ENCODE assay signal across 26 cellular contexts in genomic region chr19:17005000-17005399, GRCh38. TPM values are rescaled to one million over a fixed set of nuclear protein-coding genes. Genes with fewer than 3 reads are reported as not detected.
DNase-seq lines count a peak whose midpoint lies in the region; ATAC-seq and TF ChIP-seq lines count a peak whose summit lies in the region.
"Had no signal": no experiment of that assay in that cellular context is flagged by ENCODE, and none has a peak within 500 bp of the region (broad histone marks: within the 10 kb centered on the region; RNA-seq: fewer than 3 reads in every experiment).

No MANE protein-coding gene starts in this region.

- TF ChIP-seq CTCF in NB4 (IDR thresholded peaks at IDR 0.05; ENCODE audit: low read depth, low read length) = peak; percentile 26
- peak; percentile 18 for TF ChIP-seq CTCF in choroid plexus epithelial cell (conservative IDR thresholded peaks at IDR 0.05; ENCODE audit: low read depth, low read length)
- TF ChIP-seq CTCF in upper lobe of right lung (IDR thresholded peaks at IDR 0.05) = no peak

- H3K4me1 ChIP-seq in upper lobe of right lung (no peaks in the 10 kb centered on the region), right cardiac atrium (ENCODE audit: control insufficient read depth, insufficient read depth, low read length) (no peaks in the 10 kb centered on the region)
- H3K4me1 ChIP-seq: ascending aorta, lower lobe of right lung, upper lobe of left lung had no signal

- H3K36me3 ChIP-seq in upper lobe of right lung = no peaks in the 10 kb centered on the region
- H3K36me3 ChIP-seq: ascending aorta, lower lobe of right lung, upper lobe of left lung had no signal

- intact Hi-C loops in upper lobe of right lung (cut with DNase I) = no loop called here
- intact Hi-C loops in right cardiac atrium (cut with DNase I) = no loop called here

- H3K4me3 Mint-ChIP-seq in stimulated activated naive CD8-positive, alpha-beta T cell treated with anti-CD3 and anti-CD28 coated beads, Interleukin-15, amount 100 ng/mL, for 72 hours = no peak overlapping the region
- H3K4me3 Mint-ChIP-seq: activated naive CD8-positive, alpha-beta T cell treated with anti-CD3 and anti-CD28 coated beads for 36 hours; B cell; central memory CD8-positive, alpha-beta T cell had no signal

- WGBS in right cardiac atrium = 74% methylated on average over 3 of the region's 3 CpGs

- no peak overlapping the region for H3K4me3 ChIP-seq in NB4 (ENCODE audit: low read depth, low read length)
- H3K4me3 ChIP-seq in choroid plexus epithelial cell (ENCODE audit: low read depth, low read length) = no peak overlapping the region
- H3K4me3 ChIP-seq in upper lobe of right lung = no peak overlapping the region
- no peak overlapping the region for H3K4me3 ChIP-seq in right cardiac atrium (ENCODE audit: low read length)
- H3K4me3 ChIP-seq: ascending aorta, lower lobe of right lung, mucosa of descending colon, upper lobe of left lung had no signal

- H3K27ac Mint-ChIP-seq in stimulated activated naive CD8-positive, alpha-beta T cell treated with anti-CD3 and anti-CD28 coated beads, Interleukin-15, amount 100 ng/mL, for 72 hours = no peak overlapping the region
- H3K27ac Mint-ChIP-seq: activated naive CD8-positive, alpha-beta T cell treated with anti-CD3 and anti-CD28 coated beads for 36 hours; activated T-helper 2 cell treated with anti-CD3 and anti-CD28 coated beads, Interferon-gamma antibody, Interleukin-2, Interleukin-4, amounts not matched to agents 10 μg/mL and 5 μg/mL and 100 μg/mL, durations not matched to agents 14 hours and 24 hours and 36 hours; B cell had no signal

- no peaks in the 10 kb centered on the region for H3K9me3 Mint-ChIP-seq in stimulated activated naive CD8-positive, alpha-beta T cell treated with anti-CD3 and anti-CD28 coated beads, Interleukin-15, amount 100 ng/mL, for 72 hours
- H3K9me3 Mint-ChIP-seq: activated naive CD8-positive, alpha-beta T cell treated with anti-CD3 and anti-CD28 coated beads for 36 hours; activated T-helper 2 cell treated with anti-CD3 and anti-CD28 coated beads, Interferon-gamma antibody, Interleukin-2, Interleukin-4, amounts not matched to agents 10 μg/mL and 5 μg/mL and 100 μg/mL, durations not matched to agents 14 hours and 24 hours and 36 hours; central memory CD8-positive, alpha-beta T cell had no signal

- no peaks in the 10 kb centered on the region for H3K27me3 ChIP-seq in upper lobe of right lung
- no peaks in the 10 kb centered on the region for H3K27me3 ChIP-seq in right cardiac atrium (ENCODE audit: control insufficient read depth, insufficient read depth)
- H3K27me3 ChIP-seq: ascending aorta, upper lobe of left lung had no signal

- H3K27me3 Mint-ChIP-seq in stimulated activated naive CD8-positive, alpha-beta T cell treated with anti-CD3 and anti-CD28 coated beads, Interleukin-15, amount 100 ng/mL, for 72 hours = no peaks in the 10 kb centered on the region
- H3K27me3 Mint-ChIP-seq: activated naive CD8-positive, alpha-beta T cell treated with anti-CD3 and anti-CD28 coated beads for 36 hours; central memory CD8-positive, alpha-beta T cell had no signal

- no peak for TF ChIP-seq POLR2A in NB4 (IDR thresholded peaks at IDR 0.05; ENCODE audit: extremely low read depth, insufficient read length)

- peak; percentile 17 for DNase-seq in stimulated activated naive CD8-positive, alpha-beta T cell treated with anti-CD3 and anti-CD28 coated beads, Interleukin-15, Interleukin-2, amounts not matched to agents 100 U/mL and 50 U/mL, for 24 hours
- DNase-seq in stimulated activated naive CD8-positive, alpha-beta T cell treated with anti-CD3 and anti-CD28 coated beads, Interleukin-15, amount 100 ng/mL, for 72 hours = no peak
- DNase-seq in NB4 (ENCODE audit: low read depth) (peak; percentile 40), choroid plexus epithelial cell (ENCODE audit: low read depth) (no peak), upper lobe of right lung (no peak), GOT3 (lab: John Stamatoyannopoulos, UW) (no peak), NOMO-1 (lab: John Stamatoyannopoulos, UW; ENCODE audit: unreplicated experiment in 2 of 2) (no peak), right cardiac atrium (no peak)
- DNase-seq: activated CD4-positive, alpha-beta T cell treated with anti-CD3 and anti-CD28 coated beads, Interleukin-2, amount 50 U/mL, for 48 hours; activated CD4-positive, CD25-positive, alpha-beta regulatory T cell; activated naive CD8-positive, alpha-beta T cell treated with anti-CD3 and anti-CD28 coated beads for 36 hours; COR-L47; DMS79; lower lobe of right lung; mucosa of descending colon; NCI-H1105; NCI-H2081; NCI-H226; NCI-H748 treated with DMSO at 0.1 percent for 48 hours; stimulated activated CD8-positive, alpha-beta memory T cell treated with anti-CD3 and anti-CD28 coated beads, Interleukin-4, amount 100 ng/mL, for 48 hours had no signal

- no peak for ATAC-seq in stimulated activated naive CD8-positive, alpha-beta T cell treated with anti-CD3 and anti-CD28 coated beads, Interleukin-15, Interleukin-2, amounts not matched to agents 100 U/mL and 50 U/mL, for 24 hours
- ATAC-seq in stimulated activated naive CD8-positive, alpha-beta T cell treated with anti-CD3 and anti-CD28 coated beads, Interleukin-15, amount 100 ng/mL, for 72 hours = no peak
- ATAC-seq in upper lobe of right lung = no peak
- ATAC-seq in right cardiac atrium = no peak
- ATAC-seq: lower lobe of right lung, mucosa of descending colon had no signal

- H3K4me1 Mint-ChIP-seq in stimulated activated naive CD8-positive, alpha-beta T cell treated with anti-CD3 and anti-CD28 coated beads, Interleukin-15, amount 100 ng/mL, for 72 hours = peaks cover 31% of the 10 kb centered on the region

- H3K9me3 ChIP-seq in upper lobe of right lung (no peaks in the 10 kb centered on the region), right cardiac atrium (ENCODE audit: control insufficient read depth, low read length) (no peaks in the 10 kb centered on the region)
- H3K9me3 ChIP-seq: ascending aorta, lower lobe of right lung, mucosa of descending colon had no signal

- H3K27ac ChIP-seq in upper lobe of right lung (no peak overlapping the region), right cardiac atrium (ENCODE audit: low read length) (no peak overlapping the region)
- H3K27ac ChIP-seq: ascending aorta, lower lobe of right lung, upper lobe of left lung had no signal

RNA-seq across cellular contexts. Expression of gene CPAMD8, which starts 21.6 kb away (rescaled TPM):
- 50.9 TPM for total RNA-seq in upper lobe of right lung
- 10 to 100 TPM in 1 of 4 donors, 1 to 10 TPM in 3; 2.4 to 11.8 (median 8.0) TPM for total RNA-seq in right cardiac atrium
- polyA plus RNA-seq in right cardiac atrium = 19.7 TPM
- total RNA-seq: A172 had no signal

Comparison
In these comparisons a context has a peak if more than half of its experiments do, and no peak if none do; other contexts are left out.
1. DNase-seq: peak in stimulated activated naive CD8-positive, alpha-beta T cell treated with anti-CD3 and anti-CD28 coated beads, Interleukin-15, Interleukin-2, amounts not matched to agents 100 U/mL and 50 U/mL, for 24 hours (single experiment) and NB4 (single experiment); none in stimulated activated naive CD8-positive, alpha-beta T cell treated with anti-CD3 and anti-CD28 coated beads, Interleukin-15, amount 100 ng/mL, for 72 hours (0 of 2), choroid plexus epithelial cell (single experiment), upper lobe of right lung (single experiment), GOT3 (single experiment), NOMO-1 (0 of 2) and right cardiac atrium (0 of 3).